11 cellular contexts compared by ENCODE assay signal in the genomic region with DNA sequence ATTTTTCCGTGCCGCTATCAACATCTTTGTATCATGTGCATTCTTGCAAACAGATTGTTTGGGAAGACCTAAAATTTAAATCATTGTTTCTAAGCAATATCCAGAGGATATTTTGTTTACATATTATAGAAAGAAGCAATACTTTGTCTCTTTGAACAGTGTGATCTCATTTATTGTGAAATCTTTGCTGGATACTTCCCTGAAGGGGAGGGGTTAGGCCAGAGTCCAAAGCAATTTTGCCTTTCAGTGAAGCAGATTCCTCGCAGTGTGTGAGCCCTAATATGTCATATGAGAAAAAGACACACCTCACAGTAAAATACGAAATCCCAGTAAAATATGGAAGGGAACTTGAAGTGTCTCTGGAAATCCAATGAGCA.
A peak's percentile ranks its signal among the peaks of the same experiment; 100 is the strongest.
DNase-seq lines count a peak whose midpoint lies in the region; ATAC-seq and TF ChIP-seq lines count a peak whose summit lies in the region.
"Had no signal": no experiment of that assay in that cellular context is flagged by ENCODE, and none has a peak within 500 bp of the region (broad histone marks: within the 10 kb centered on the region; RNA-seq: fewer than 3 reads in every experiment).

No MANE protein-coding gene starts in this region.

- no peaks in the 10 kb centered on the region for H3K36me3 ChIP-seq in ACC112 (ENCODE audit: insufficient read depth, low read length)
- H3K36me3 ChIP-seq: BLaER1 had no signal

- no peaks in the 10 kb centered on the region for H3K27me3 ChIP-seq in ACC112 (ENCODE audit: insufficient read depth, low read length)
- H3K27me3 ChIP-seq: BLaER1 had no signal

- no peaks in the 10 kb centered on the region for H3K79me2 ChIP-seq in ACC112 (ENCODE audit: control insufficient read depth, insufficient read depth, low read length, unreplicated experiment)

- TF ChIP-seq CTCF in omental fat pad (IDR thresholded peaks at IDR 0.05) = no peak

- DNase-seq in NCI-H226 = peak; percentile 39
- peak; percentile 55 for DNase-seq in fibroblast of gingiva (ENCODE audit: low read depth)
- DNase-seq in omental fat pad (ENCODE audit: low spot score) = peak; percentile 44
- DNase-seq in mesenteric fat pad (ENCODE audit: low spot score) = no peak
- no peak for DNase-seq in activated T-cell treated with anti-CD3 and anti-CD28 coated beads, Interleukin-2, amount 50 U/mL, for 1 hour
- no peak for DNase-seq in GDM1 (lab: John Stamatoyannopoulos, UW)
- DNase-seq in posterior vena cava (ENCODE audit: low spot score) = no peak
- DNase-seq: activated CD4-positive, alpha-beta T cell treated with anti-CD3 and anti-CD28 coated beads, Interleukin-2, amount 10 ng/mL, durations not matched to agents 7 days and 5 days; effector memory CD8-positive, alpha-beta T cell had no signal

- H2AFZ ChIP-seq in ACC112 (ENCODE audit: low read length, unreplicated experiment) = no peak overlapping the region

- intact Hi-C loops in posterior vena cava (cut with DNase I) = loop anchor here in 1 of 2 donors (10.0 kb wide), 1 partner anchor 390 kb away; no protein-coding TSS in a partner anchor

- H3K4me3 ChIP-seq in ACC112 (ENCODE audit: low read depth, low read length) = 0 out of 2 replicates have a peak overlapping the region, but pooled peaks have one; percentile 13
- H3K4me3 ChIP-seq: BLaER1 had no signal

- peak; percentile 89 for ATAC-seq in omental fat pad (ENCODE audit: low FRiP score)
- ATAC-seq: effector memory CD8-positive, alpha-beta T cell had no signal

- H3K4me1 ChIP-seq in ACC112 (ENCODE audit: control insufficient read depth, insufficient read depth, low read length, unreplicated experiment) = no peaks in the 10 kb centered on the region
- H3K4me1 ChIP-seq: BLaER1 had no signal

- peak overlapping the region; percentile 55 for H3K27ac ChIP-seq in ACC112 (ENCODE audit: low read depth, low read length)
- H3K27ac ChIP-seq: BLaER1 had no signal

Comparison
In these comparisons a context has a peak if more than half of its experiments do, and no peak if none do; other contexts are left out.
1. DNase-seq: peak in NCI-H226 (single experiment), fibroblast of gingiva (single experiment) and omental fat pad (single experiment); none in mesenteric fat pad (single experiment), activated T-cell treated with anti-CD3 and anti-CD28 coated beads, Interleukin-2, amount 50 U/mL, for 1 hour (single experiment), GDM1 (single experiment) and posterior vena cava (single experiment).